ENCODE assay signal across 8 cellular contexts in the genomic region with DNA sequence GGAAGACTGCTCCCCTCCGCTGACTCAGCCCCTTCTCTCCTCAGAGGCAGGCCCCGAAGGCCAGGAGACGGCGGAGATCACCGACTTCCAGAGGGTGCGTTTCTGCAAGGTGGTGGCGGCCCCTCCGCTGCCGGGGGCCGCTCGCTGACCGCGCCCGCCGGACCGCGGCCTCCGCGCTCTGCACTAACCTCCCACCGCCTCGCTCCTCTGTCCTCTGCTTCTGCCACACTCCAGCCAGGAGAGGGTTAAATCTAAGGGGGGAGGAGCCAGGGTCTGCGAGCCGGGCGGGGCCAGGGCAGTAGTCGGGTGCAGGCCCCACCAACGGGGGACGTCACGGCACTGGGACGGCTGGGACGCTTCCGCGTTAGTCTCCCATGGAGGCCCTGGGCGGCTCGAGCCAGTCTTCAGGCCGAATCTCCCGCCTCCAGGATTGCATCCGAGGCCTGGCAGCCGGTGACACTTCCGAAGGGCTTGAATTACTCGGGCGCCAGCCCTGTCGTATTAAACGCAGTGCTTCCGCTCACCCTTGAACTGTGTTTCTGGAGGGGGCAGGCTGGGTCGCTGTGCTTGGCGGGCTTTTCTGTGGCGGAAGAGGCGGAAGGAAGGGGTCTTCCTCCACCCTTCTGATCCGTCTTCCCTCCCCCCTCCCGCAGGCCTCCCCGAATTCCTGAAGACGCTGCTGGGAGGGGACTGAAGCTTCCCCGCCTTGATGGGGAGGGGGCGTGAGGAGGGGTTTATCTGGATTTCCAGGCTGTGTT. TPM values are rescaled to one million over a fixed set of nuclear protein-coding genes. Genes with fewer than 3 reads are reported as not detected.
DNase-seq lines count a peak whose midpoint lies in the region; ATAC-seq, FAIRE-seq and TF ChIP-seq lines count a peak whose summit lies in the region.

No MANE protein-coding gene starts in this region.

- H3K9me3 ChIP-seq in OCI-LY3 (ENCODE audit: insufficient read depth, low read length) = no peaks in the 10 kb centered on the region
- H3K9me3 ChIP-seq in mucosa of stomach (ENCODE audit: control insufficient read depth, low read length) = no peaks in the 10 kb centered on the region

- peak overlapping the region; percentile 88 for H3K4me3 ChIP-seq in OCI-LY3 (ENCODE audit: low read length)
- H3K4me3 ChIP-seq in epithelial cell of proximal tubule (ENCODE audit: low read depth, low read length) = peak overlapping the region; percentile 89
- peak overlapping the region; percentile 48 for H3K4me3 ChIP-seq in mucosa of stomach (ENCODE audit: low read length)

- H4K20me1 ChIP-seq in OCI-LY3 (ENCODE audit: insufficient read depth, low read length) = peaks cover 8% of the 10 kb centered on the region; the same call in 1 of the 2 replicates

- H3K4me1 ChIP-seq in OCI-LY3 (ENCODE audit: low read length) (peaks cover 10% of the 10 kb centered on the region), mucosa of stomach (ENCODE audit: control insufficient read depth, insufficient read depth, low read length) (peaks cover 14% of the 10 kb centered on the region)

- H3K9ac ChIP-seq in OCI-LY3 (ENCODE audit: low read length) (peak overlapping the region; percentile 95), mucosa of stomach (ENCODE audit: low read length) (peak overlapping the region; percentile 89)

- peak overlapping the region; percentile 89 for H3K27ac ChIP-seq in OCI-LY3 (ENCODE audit: low read length)

- ATAC-seq in GM21367 (IDR thresholded peaks at IDR 0.05; ENCODE audit: unreplicated experiment) = peak; percentile 43

- DNase-seq in COR-L47 (lab: John Stamatoyannopoulos, UW) (peak; percentile 78), HTR-8/SVneo (ENCODE audit: insufficient read length, low spot score) (peak; percentile 90), activated T-cell treated with anti-CD3 and anti-CD28 coated beads for 48 hours (ENCODE audit: low read depth) (peak; percentile 86), epithelial cell of proximal tubule (ENCODE audit: low read depth) (no peak)
- DNase-seq in stimulated activated CD8-positive, alpha-beta memory T cell treated with anti-CD3 and anti-CD28 coated beads, Interleukin-4, amount 100 ng/mL, for 4 hours (ENCODE audit: low read depth in 2 of 2, low spot score in 1 of 2) = peak; percentile 77 to 80

- peak; percentile 80 for FAIRE-seq in HTR-8/SVneo (lab: Jason Lieb, UNC)

- peak overlapping the region; percentile 93 for H3K4me2 ChIP-seq in OCI-LY3 (ENCODE audit: low read length)

- no peaks in the 10 kb centered on the region for H3K79me2 ChIP-seq in OCI-LY3 (ENCODE audit: low read length)

- no peak for TF ChIP-seq CTCF in OCI-LY3 (IDR thresholded peaks at IDR 0.05; ENCODE audit: low read depth, low read length)
- TF ChIP-seq CTCF in epithelial cell of proximal tubule (conservative IDR thresholded peaks at IDR 0.05; ENCODE audit: low read depth, low read length) = no peak

- H3K36me3 ChIP-seq in OCI-LY3 (replicated peaks; ENCODE audit: low read depth, low read length) (peaks cover 4% of the 10 kb centered on the region), mucosa of stomach (ENCODE audit: control insufficient read depth, insufficient read depth, low read length) (no peaks in the 10 kb centered on the region)

- H3K27me3 ChIP-seq in OCI-LY3 (ENCODE audit: low read depth, low read length) (no peaks in the 10 kb centered on the region), mucosa of stomach (ENCODE audit: control insufficient read depth, insufficient read depth, low read length) (no peaks in the 10 kb centered on the region)

- H2AFZ ChIP-seq in OCI-LY3 (ENCODE audit: low read depth, low read length) = peak overlapping the region; percentile 37; the same call in 1 of the 2 replicates

RNA-seq across cellular contexts. Expression of gene INAFM1, which starts 1.2 kb away (rescaled TPM):
- total RNA-seq in epithelial cell of proximal tubule = 3.0 and 7.0 TPM in 2 replicates

RNA-seq across cellular contexts. Expression of gene CCDC9, which starts 17.2 kb away (rescaled TPM):
- total RNA-seq in epithelial cell of proximal tubule = 14.7 and 17.8 TPM in 2 replicates

RNA-seq across cellular contexts. Expression of gene C5AR1, which starts 36.2 kb away (rescaled TPM):
- not detected in 2 replicates for total RNA-seq in epithelial cell of proximal tubule

RNA-seq across cellular contexts. Expression of gene BBC3, which starts 42.5 kb away (rescaled TPM):
- 8.7 and 16.0 TPM in 2 replicates for total RNA-seq in epithelial cell of proximal tubule

RNA-seq across cellular contexts. Expression of gene C5AR2, which starts 58.5 kb away (rescaled TPM):
- not detected in 2 replicates for total RNA-seq in epithelial cell of proximal tubule
